In genomic region chr11:38461751-38462150, GRCh38 we compare ENCODE assay signal across 21 cellular contexts.
"Had no signal": no experiment of that assay in that cellular context is flagged by ENCODE, and none has a peak within 500 bp of the region (broad histone marks: within the 10 kb centered on the region; RNA-seq: fewer than 3 reads in every experiment).

No MANE protein-coding gene starts in this region.

- H3K27me3 ChIP-seq: esophagus muscularis mucosa, neural progenitor cell, ovary, right lobe of liver, stomach, suprapubic skin, tibial nerve, vagina had no signal

- H3K27me3 Mint-ChIP-seq: activated naive CD4-positive, alpha-beta T cell treated with anti-CD3 and anti-CD28 coated beads, Interleukin-2, amount 50 U/mL, for 24 hours; naive thymus-derived CD4-positive, alpha-beta T cell; stimulated activated memory B cell treated with anti-CD40 and anti-IgM and Interleukin-4, amounts not matched to agents 10 μg/mL and 1 μg/mL and 100 μg/mL, for 72 hours; T-cell had no signal

- H3K36me3 ChIP-seq: esophagus muscularis mucosa, neural progenitor cell, ovary, right lobe of liver, stomach, suprapubic skin, tibial nerve, vagina had no signal

- H3K27ac Mint-ChIP-seq: activated naive CD4-positive, alpha-beta T cell treated with anti-CD3 and anti-CD28 coated beads, Interleukin-2, amount 50 U/mL, for 24 hours; naive thymus-derived CD4-positive, alpha-beta T cell; neural progenitor cell; stimulated activated memory B cell treated with anti-CD40 and anti-IgM and Interleukin-4, amounts not matched to agents 10 μg/mL and 1 μg/mL and 100 μg/mL, for 72 hours; T-cell; WTC11 had no signal

- DNase-seq: activated gamma-delta T cell treated with Interleukin-2 at 50 U/mL for 16 hours; activated T-cell treated with anti-CD3 and anti-CD28 coated beads, Interleukin-2, amount 50 U/mL, for 1 hour; caudate nucleus; islet precursor cell; naive thymus-derived CD4-positive, alpha-beta T cell; right lobe of liver; small intestine; stimulated activated CD4-positive, alpha-beta T cell treated with anti-CD3 and anti-CD28 coated beads, Interleukin-2, amount 100 ng/mL, for 24 hours; stomach; T-cell had no signal

- H3K36me3 Mint-ChIP-seq: activated naive CD4-positive, alpha-beta T cell treated with anti-CD3 and anti-CD28 coated beads, Interleukin-2, amount 50 U/mL, for 24 hours; brain; naive thymus-derived CD4-positive, alpha-beta T cell; neural progenitor cell; stimulated activated memory B cell treated with anti-CD40 and anti-IgM and Interleukin-4, amounts not matched to agents 10 μg/mL and 1 μg/mL and 100 μg/mL, for 72 hours; T-cell had no signal

- H3K27ac ChIP-seq: esophagus muscularis mucosa, neural progenitor cell, right lobe of liver, stomach, suprapubic skin, vagina had no signal

- H3K4me1 ChIP-seq: neural progenitor cell, right lobe of liver, suprapubic skin, vagina had no signal

- H3K4me3 ChIP-seq: esophagus muscularis mucosa, lung, neural progenitor cell, ovary, right lobe of liver, stomach, suprapubic skin, tibial nerve, vagina had no signal

- H3K9me3 ChIP-seq: esophagus muscularis mucosa, ovary, right lobe of liver, stomach, suprapubic skin, tibial nerve, vagina had no signal

- H3K4me3 Mint-ChIP-seq: activated naive CD4-positive, alpha-beta T cell treated with anti-CD3 and anti-CD28 coated beads, Interleukin-2, amount 50 U/mL, for 24 hours; brain; naive thymus-derived CD4-positive, alpha-beta T cell; neural progenitor cell; stimulated activated memory B cell treated with anti-CD40 and anti-IgM and Interleukin-4, amounts not matched to agents 10 μg/mL and 1 μg/mL and 100 μg/mL, for 72 hours; T-cell; WTC11 had no signal

- H3K9me3 Mint-ChIP-seq: brain; neural progenitor cell; stimulated activated memory B cell treated with anti-CD40 and anti-IgM and Interleukin-4, amounts not matched to agents 10 μg/mL and 1 μg/mL and 100 μg/mL, for 72 hours had no signal

- H3K4me1 Mint-ChIP-seq: activated naive CD4-positive, alpha-beta T cell treated with anti-CD3 and anti-CD28 coated beads, Interleukin-2, amount 50 U/mL, for 24 hours; naive thymus-derived CD4-positive, alpha-beta T cell; neural progenitor cell; stimulated activated memory B cell treated with anti-CD40 and anti-IgM and Interleukin-4, amounts not matched to agents 10 μg/mL and 1 μg/mL and 100 μg/mL, for 72 hours; T-cell; WTC11 had no signal
